Comparison of ENCODE assay signal across 1 cellular context in genomic region chr12:120283318-120283717, GRCh38.
TF ChIP-seq lines count a peak whose summit lies in the region.

No MANE protein-coding gene starts in this region.

TF ChIP-seq in SK-N-SH, 30 proteins besides CTCF, POLR2A, EP300 and RAD21:
- TF ChIP-seq JUND (IDR thresholded peaks at IDR 0.05) = no peak
- no peak for TF ChIP-seq TAF1 (IDR thresholded peaks at IDR 0.05; ENCODE audit: borderline replicate concordance, low read depth, low read length)
- TF ChIP-seq TCF12 (IDR thresholded peaks at IDR 0.05) = no peak
- TF ChIP-seq GATA2 (CRISPR knock-in tag; IDR thresholded peaks at IDR 0.05) = no peak
TF ChIP-seq in SK-N-SH: peak in this region for 0.
